Comparison of ENCODE assay signal across 8 cellular contexts in the genomic region with DNA sequence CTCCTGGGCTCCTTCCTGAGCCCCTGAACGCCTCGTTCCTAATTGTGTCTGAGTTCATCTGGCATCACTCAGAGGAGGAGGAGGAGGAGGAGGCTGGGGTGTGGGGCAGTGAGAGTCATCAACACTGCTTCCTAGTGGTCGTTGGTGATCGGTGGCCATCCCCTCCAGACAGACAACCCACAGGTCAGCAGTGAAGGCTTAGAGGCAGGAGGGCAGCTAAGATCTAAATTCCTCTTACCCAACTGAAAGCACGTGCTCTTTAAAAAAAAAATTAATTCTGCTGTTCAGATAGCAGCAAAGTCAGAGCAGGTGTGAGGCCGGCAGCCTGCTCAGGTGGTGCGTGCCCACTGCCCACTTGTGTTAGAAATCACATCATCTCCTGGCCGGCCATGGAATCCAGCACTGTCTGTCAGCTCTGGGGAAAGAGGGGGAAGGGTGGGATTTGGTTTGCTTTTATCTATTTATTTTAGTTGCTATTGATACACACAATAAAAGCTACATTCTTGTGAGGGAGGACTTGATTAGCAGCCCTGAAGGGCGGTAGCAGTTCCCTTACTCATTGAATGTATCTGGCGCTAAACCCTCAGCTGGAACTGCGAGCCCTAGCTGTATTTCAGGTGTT. TPM values are rescaled to one million over a fixed set of nuclear protein-coding genes. Genes with fewer than 3 reads are reported as not detected.
DNase-seq lines count a peak whose midpoint lies in the region; ATAC-seq and TF ChIP-seq lines count a peak whose summit lies in the region.

No MANE protein-coding gene starts in this region.

- peaks cover 38% of the 10 kb centered on the region for H3K79me2 ChIP-seq in Karpas-422 (ENCODE audit: low read length)

- peaks cover 19% of the 10 kb centered on the region for H4K20me1 ChIP-seq in Karpas-422 (ENCODE audit: insufficient read depth, low read depth, low read length)

- no peaks in the 10 kb centered on the region for H3K9me3 ChIP-seq in CD8-positive, alpha-beta memory T cell (ENCODE audit: low read length)
- no peaks in the 10 kb centered on the region for H3K9me3 ChIP-seq in Karpas-422 (ENCODE audit: low read length)

- peak overlapping the region; percentile 3 to 90 (median 59) for H3K27ac Mint-ChIP-seq in CD8-positive, alpha-beta memory T cell
- H3K27ac Mint-ChIP-seq in activated T-helper 1 cell treated with anti-CD3 and anti-CD28 coated beads, Interleukin-12 subunit alpha, Interleukin-12 subunit beta, Interleukin-2, Interleukin-4 antibody, amounts not matched to agents 30 ng/mL and 10 ng/mL and 1 ng/mL, durations not matched to agents 14 hours and 24 hours and 36 hours = peak overlapping the region; percentile 58
- peak overlapping the region; percentile 77 for H3K27ac Mint-ChIP-seq in mesothelial cell of epicardium

- H3K27me3 ChIP-seq in CD8-positive, alpha-beta memory T cell (ENCODE audit: insufficient read depth, low read length, poor library complexity, severe bottlenecking) = no peaks in the 10 kb centered on the region
- no peaks in the 10 kb centered on the region for H3K27me3 ChIP-seq in Karpas-422 (ENCODE audit: low read length)

- peaks cover 27 to 53% (median 40%) of the 10 kb centered on the region in 3 donors for H3K4me1 Mint-ChIP-seq in CD8-positive, alpha-beta memory T cell
- peaks cover 34% of the 10 kb centered on the region for H3K4me1 Mint-ChIP-seq in activated T-helper 1 cell treated with anti-CD3 and anti-CD28 coated beads, Interleukin-12 subunit alpha, Interleukin-12 subunit beta, Interleukin-2, Interleukin-4 antibody, amounts not matched to agents 30 ng/mL and 10 ng/mL and 1 ng/mL, durations not matched to agents 14 hours and 24 hours and 36 hours (ENCODE audit: low read depth)
- H3K4me1 Mint-ChIP-seq in mesothelial cell of epicardium = peaks cover 35% of the 10 kb centered on the region

- no peaks in the 10 kb centered on the region for H3K9me3 Mint-ChIP-seq in CD8-positive, alpha-beta memory T cell
- H3K9me3 Mint-ChIP-seq in activated T-helper 1 cell treated with anti-CD3 and anti-CD28 coated beads, Interleukin-12 subunit alpha, Interleukin-12 subunit beta, Interleukin-2, Interleukin-4 antibody, amounts not matched to agents 30 ng/mL and 10 ng/mL and 1 ng/mL, durations not matched to agents 14 hours and 24 hours and 36 hours = no peaks in the 10 kb centered on the region
- peaks cover 4% of the 10 kb centered on the region for H3K9me3 Mint-ChIP-seq in mesothelial cell of epicardium

- H2AFZ ChIP-seq in Karpas-422 (ENCODE audit: low read length) = peak overlapping the region; percentile 62

- peak overlapping the region; percentile 91 for H3K4me2 ChIP-seq in Karpas-422 (ENCODE audit: low read depth, low read length, poor library complexity, severe bottlenecking)

- peaks cover 19% of the 10 kb centered on the region for H3K4me1 ChIP-seq in CD8-positive, alpha-beta memory T cell (ENCODE audit: insufficient read depth, low read length)
- H3K4me1 ChIP-seq in Karpas-422 (ENCODE audit: low read length) = peaks cover 56% of the 10 kb centered on the region

- POLR2A ChIA-PET in CD8-positive, alpha-beta memory T cell (lab: Charles Lee) = interaction anchor here (2.5 to 13.3 kb wide), 3 partner anchors 12 to 48 kb away, joined by 15 to 279 read pairs (median 104); no protein-coding TSS in a partner anchor

- intact Hi-C loops in activated T-helper 1 cell treated with anti-CD3 and anti-CD28 coated beads, Interleukin-12 subunit alpha, Interleukin-12 subunit beta, Interleukin-2, Interleukin-4 antibody, amounts not matched to agents 30 ng/mL and 10 ng/mL and 1 ng/mL, durations not matched to agents 14 hours and 24 hours and 36 hours (cut with micrococcal nuclease) = no loop called here

- no peak for DNase-seq in CD8-positive, alpha-beta memory T cell
- peak; percentile 71 for DNase-seq in Karpas-422
- no peak for DNase-seq in activated T-helper 1 cell treated with anti-CD3 and anti-CD28 coated beads, Interleukin-12 subunit alpha, Interleukin-12 subunit beta, Interleukin-2, Interleukin-4 antibody, amounts not matched to agents 30 ng/mL and 10 ng/mL and 1 ng/mL, durations not matched to agents 14 hours and 24 hours and 36 hours (ENCODE audit: low spot score)
- no peak for DNase-seq in mesothelial cell of epicardium (ENCODE audit: low spot score in 2 of 2, unreplicated experiment in 2 of 2)
- no peak for DNase-seq in cerebellar cortex (ENCODE audit: low spot score)
- DNase-seq in activated gamma-delta T cell treated with Interleukin-2 at 50 U/mL for 16 hours = no peak
- no peak for DNase-seq in SIG-M5 (lab: John Stamatoyannopoulos, UW)

- peaks cover 0 to 2% of the 10 kb centered on the region in 2 donors for H3K27me3 Mint-ChIP-seq in CD8-positive, alpha-beta memory T cell
- no peaks in the 10 kb centered on the region for H3K27me3 Mint-ChIP-seq in activated T-helper 1 cell treated with anti-CD3 and anti-CD28 coated beads, Interleukin-12 subunit alpha, Interleukin-12 subunit beta, Interleukin-2, Interleukin-4 antibody, amounts not matched to agents 30 ng/mL and 10 ng/mL and 1 ng/mL, durations not matched to agents 14 hours and 24 hours and 36 hours (ENCODE audit: insufficient read depth)
- H3K27me3 Mint-ChIP-seq in mesothelial cell of epicardium (ENCODE audit: low read depth) = no peaks in the 10 kb centered on the region

- peak overlapping the region in 6 of 7 donors; percentile 10 to 68 (median 36) for H3K4me3 Mint-ChIP-seq in CD8-positive, alpha-beta memory T cell
- peak overlapping the region; percentile 32 for H3K4me3 Mint-ChIP-seq in activated T-helper 1 cell treated with anti-CD3 and anti-CD28 coated beads, Interleukin-12 subunit alpha, Interleukin-12 subunit beta, Interleukin-2, Interleukin-4 antibody, amounts not matched to agents 30 ng/mL and 10 ng/mL and 1 ng/mL, durations not matched to agents 14 hours and 24 hours and 36 hours
- H3K4me3 Mint-ChIP-seq in mesothelial cell of epicardium = no peak overlapping the region

- CTCF ChIA-PET in CD8-positive, alpha-beta memory T cell (lab: Charles Lee) = interaction anchor here (0.7 to 8.4 kb wide), 5 partner anchors 11 to 30 kb away, joined by 3 to 95 read pairs (median 7); no protein-coding TSS in a partner anchor

- H3K9ac ChIP-seq in Karpas-422 (ENCODE audit: low read length) = peak overlapping the region; percentile 82

- no peaks in the 10 kb centered on the region for H3K9me2 ChIP-seq in Karpas-422 (replicated peaks; ENCODE audit: insufficient read depth, low read length)

- ATAC-seq in HG03196 (IDR thresholded peaks at IDR 0.05; ENCODE audit: unreplicated experiment) = no peak

- H3K36me3 ChIP-seq in CD8-positive, alpha-beta memory T cell (ENCODE audit: insufficient read depth, low read length) = no peaks in the 10 kb centered on the region
- H3K36me3 ChIP-seq in Karpas-422 (ENCODE audit: insufficient read depth, low read length) = peaks cover 9% of the 10 kb centered on the region; the same call in 1 of the 2 replicates

- H3K36me3 Mint-ChIP-seq in CD8-positive, alpha-beta memory T cell = peaks cover 9 to 36% (median 9%) of the 10 kb centered on the region in 3 donors
- H3K36me3 Mint-ChIP-seq in activated T-helper 1 cell treated with anti-CD3 and anti-CD28 coated beads, Interleukin-12 subunit alpha, Interleukin-12 subunit beta, Interleukin-2, Interleukin-4 antibody, amounts not matched to agents 30 ng/mL and 10 ng/mL and 1 ng/mL, durations not matched to agents 14 hours and 24 hours and 36 hours (ENCODE audit: low read depth) = peaks cover 16% of the 10 kb centered on the region
- no peaks in the 10 kb centered on the region for H3K36me3 Mint-ChIP-seq in mesothelial cell of epicardium

- no peak overlapping the region for H3K4me3 ChIP-seq in CD8-positive, alpha-beta memory T cell (ENCODE audit: low read length)
- peak overlapping the region; percentile 53 for H3K4me3 ChIP-seq in Karpas-422 (ENCODE audit: low read length)

- TF ChIP-seq CTCF in mesothelial cell of epicardium (IDR thresholded peaks at IDR 0.05; ENCODE audit: unreplicated experiment) = no peak

- H3K27ac ChIP-seq in CD8-positive, alpha-beta memory T cell (ENCODE audit: low read depth, low read length) = no peak overlapping the region
- peak overlapping the region; percentile 95 for H3K27ac ChIP-seq in Karpas-422 (ENCODE audit: low read length)

RNA-seq across cellular contexts. Expression of gene PPP2R5C, which starts 46.6 kb away (rescaled TPM):
- total RNA-seq in CD8-positive, alpha-beta memory T cell = 100 to 1,000 TPM; 278 to 307 TPM
- polyA plus RNA-seq in CD8-positive, alpha-beta memory T cell = 342 TPM
- 233 and 301 TPM in 2 replicates for total RNA-seq in Karpas-422 (2014; rRNA removed; shearing (Covaris generic); ENCODE audit: low replicate concordance)
- 157 and 166 TPM in 2 replicates for total RNA-seq in activated T-helper 1 cell treated with anti-CD3 and anti-CD28 coated beads, Interleukin-12 subunit alpha, Interleukin-12 subunit beta, Interleukin-2, Interleukin-4 antibody, amounts not matched to agents 30 ng/mL and 10 ng/mL and 1 ng/mL, durations not matched to agents 14 hours and 24 hours and 36 hours
- total RNA-seq in mesothelial cell of epicardium = 115 to 126 TPM (median 125 TPM) in 3 replicates
